Comparison of ENCODE assay signal across 1 cellular context in the genomic region with DNA sequence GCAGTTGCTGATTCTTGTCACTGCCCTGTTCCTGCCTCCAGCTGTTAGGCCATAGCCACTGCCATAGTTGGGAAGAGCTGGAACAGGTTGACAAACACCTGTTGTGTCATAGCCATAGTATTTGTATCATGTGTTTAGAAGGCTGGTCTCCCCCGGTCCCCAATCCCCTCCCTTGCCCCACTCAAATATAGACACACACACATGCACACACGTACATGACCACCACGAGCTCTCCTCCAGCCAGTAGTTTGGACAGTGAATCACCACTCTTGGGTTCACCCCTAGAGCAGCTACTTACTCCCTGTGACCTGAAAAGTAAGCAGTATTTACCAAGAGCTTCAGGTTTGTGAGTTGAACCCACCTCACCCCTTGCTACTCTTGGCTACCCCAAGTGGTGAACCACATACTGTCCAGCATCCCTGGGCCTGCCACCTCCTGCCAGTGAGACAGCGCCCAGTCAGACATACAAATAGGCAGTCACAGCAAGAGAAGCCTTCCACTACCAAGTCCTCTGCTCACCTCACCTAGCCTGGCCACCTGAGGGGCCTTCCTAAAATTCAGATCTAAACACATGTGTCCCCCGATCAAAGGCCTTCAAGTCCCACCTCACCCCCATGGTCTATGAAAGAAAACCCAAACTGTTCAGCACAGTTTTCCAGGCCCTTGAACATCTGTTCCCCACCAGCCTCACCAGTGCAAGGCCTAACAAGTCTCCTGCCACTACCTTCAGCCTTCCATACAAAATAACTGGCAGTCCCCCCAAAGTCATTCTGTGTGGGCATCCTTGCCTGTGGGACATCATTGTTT.
TF ChIP-seq lines count a peak whose summit lies in the region.

No MANE protein-coding gene starts in this region.

TF ChIP-seq in HepG2, 621 proteins besides CTCF, POLR2A, EP300 and RAD21 (continued from another document and continues in another):
- TF ChIP-seq, protein P1, sequence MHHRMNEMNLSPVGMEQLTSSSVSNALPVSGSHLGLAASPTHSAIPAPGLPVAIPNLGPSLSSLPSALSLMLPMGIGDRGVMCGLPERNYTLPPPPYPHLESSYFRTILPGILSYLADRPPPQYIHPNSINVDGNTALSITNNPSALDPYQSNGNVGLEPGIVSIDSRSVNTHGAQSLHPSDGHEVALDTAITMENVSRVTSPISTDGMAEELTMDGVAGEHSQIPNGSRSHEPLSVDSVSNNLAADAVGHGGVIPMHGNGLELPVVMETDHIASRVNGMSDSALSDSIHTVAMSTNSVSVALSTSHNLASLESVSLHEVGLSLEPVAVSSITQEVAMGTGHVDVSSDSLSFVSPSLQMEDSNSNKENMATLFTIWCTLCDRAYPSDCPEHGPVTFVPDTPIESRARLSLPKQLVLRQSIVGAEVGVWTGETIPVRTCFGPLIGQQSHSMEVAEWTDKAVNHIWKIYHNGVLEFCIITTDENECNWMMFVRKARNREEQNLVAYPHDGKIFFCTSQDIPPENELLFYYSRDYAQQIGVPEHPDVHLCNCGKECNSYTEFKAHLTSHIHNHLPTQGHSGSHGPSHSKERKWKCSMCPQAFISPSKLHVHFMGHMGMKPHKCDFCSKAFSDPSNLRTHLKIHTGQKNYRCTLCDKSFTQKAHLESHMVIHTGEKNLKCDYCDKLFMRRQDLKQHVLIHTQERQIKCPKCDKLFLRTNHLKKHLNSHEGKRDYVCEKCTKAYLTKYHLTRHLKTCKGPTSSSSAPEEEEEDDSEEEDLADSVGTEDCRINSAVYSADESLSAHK (CRISPR knock-in tag; IDR thresholded peaks at IDR 0.05; ENCODE audit: borderline replicate concordance), result no peak
- TF ChIP-seq, protein P2, sequence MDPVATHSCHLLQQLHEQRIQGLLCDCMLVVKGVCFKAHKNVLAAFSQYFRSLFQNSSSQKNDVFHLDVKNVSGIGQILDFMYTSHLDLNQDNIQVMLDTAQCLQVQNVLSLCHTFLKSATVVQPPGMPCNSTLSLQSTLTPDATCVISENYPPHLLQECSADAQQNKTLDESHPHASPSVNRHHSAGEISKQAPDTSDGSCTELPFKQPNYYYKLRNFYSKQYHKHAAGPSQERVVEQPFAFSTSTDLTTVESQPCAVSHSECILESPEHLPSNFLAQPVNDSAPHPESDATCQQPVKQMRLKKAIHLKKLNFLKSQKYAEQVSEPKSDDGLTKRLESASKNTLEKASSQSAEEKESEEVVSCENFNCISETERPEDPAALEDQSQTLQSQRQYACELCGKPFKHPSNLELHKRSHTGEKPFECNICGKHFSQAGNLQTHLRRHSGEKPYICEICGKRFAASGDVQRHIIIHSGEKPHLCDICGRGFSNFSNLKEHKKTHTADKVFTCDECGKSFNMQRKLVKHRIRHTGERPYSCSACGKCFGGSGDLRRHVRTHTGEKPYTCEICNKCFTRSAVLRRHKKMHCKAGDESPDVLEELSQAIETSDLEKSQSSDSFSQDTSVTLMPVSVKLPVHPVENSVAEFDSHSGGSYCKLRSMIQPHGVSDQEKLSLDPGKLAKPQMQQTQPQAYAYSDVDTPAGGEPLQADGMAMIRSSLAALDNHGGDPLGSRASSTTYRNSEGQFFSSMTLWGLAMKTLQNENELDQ (CRISPR knock-in tag; IDR thresholded peaks at IDR 0.05; ENCODE audit: borderline replicate concordance), result no peak
- no peak for TF ChIP-seq ESRRA (CRISPR knock-in tag; IDR thresholded peaks at IDR 0.05; ENCODE audit: low read depth)
- TF ChIP-seq, protein P3, sequence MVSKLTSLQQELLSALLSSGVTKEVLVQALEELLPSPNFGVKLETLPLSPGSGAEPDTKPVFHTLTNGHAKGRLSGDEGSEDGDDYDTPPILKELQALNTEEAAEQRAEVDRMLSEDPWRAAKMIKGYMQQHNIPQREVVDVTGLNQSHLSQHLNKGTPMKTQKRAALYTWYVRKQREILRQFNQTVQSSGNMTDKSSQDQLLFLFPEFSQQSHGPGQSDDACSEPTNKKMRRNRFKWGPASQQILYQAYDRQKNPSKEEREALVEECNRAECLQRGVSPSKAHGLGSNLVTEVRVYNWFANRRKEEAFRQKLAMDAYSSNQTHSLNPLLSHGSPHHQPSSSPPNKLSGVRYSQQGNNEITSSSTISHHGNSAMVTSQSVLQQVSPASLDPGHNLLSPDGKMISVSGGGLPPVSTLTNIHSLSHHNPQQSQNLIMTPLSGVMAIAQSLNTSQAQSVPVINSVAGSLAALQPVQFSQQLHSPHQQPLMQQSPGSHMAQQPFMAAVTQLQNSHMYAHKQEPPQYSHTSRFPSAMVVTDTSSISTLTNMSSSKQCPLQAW (CRISPR knock-in tag; IDR thresholded peaks at IDR 0.05), result no peak
- TF ChIP-seq ZNF891 (CRISPR knock-in tag; IDR thresholded peaks at IDR 0.05), result no peak
- TF ChIP-seq ZNF557 (CRISPR knock-in tag; IDR thresholded peaks at IDR 0.05), result no peak
- no peak for TF ChIP-seq ELF4 (CRISPR knock-in tag; IDR thresholded peaks at IDR 0.05; ENCODE audit: borderline replicate concordance)
- no peak for TF ChIP-seq ZNF317 (CRISPR knock-in tag; IDR thresholded peaks at IDR 0.05)
- no peak for TF ChIP-seq AKAP8 (CRISPR knock-in tag; IDR thresholded peaks at IDR 0.05)
- TF ChIP-seq CBX1 (IDR thresholded peaks at IDR 0.05; ENCODE audit: low read depth), result no peak
- TF ChIP-seq, protein P4, sequence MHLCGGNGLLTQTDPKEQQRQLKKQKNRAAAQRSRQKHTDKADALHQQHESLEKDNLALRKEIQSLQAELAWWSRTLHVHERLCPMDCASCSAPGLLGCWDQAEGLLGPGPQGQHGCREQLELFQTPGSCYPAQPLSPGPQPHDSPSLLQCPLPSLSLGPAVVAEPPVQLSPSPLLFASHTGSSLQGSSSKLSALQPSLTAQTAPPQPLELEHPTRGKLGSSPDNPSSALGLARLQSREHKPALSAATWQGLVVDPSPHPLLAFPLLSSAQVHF (CRISPR knock-in tag; IDR thresholded peaks at IDR 0.05), result no peak
- no peak for TF ChIP-seq RBFOX2 (IDR thresholded peaks at IDR 0.05; ENCODE audit: low read depth, low read length)
- TF ChIP-seq ZNF572 (CRISPR knock-in tag; IDR thresholded peaks at IDR 0.05), result 0 out of 2 replicates have a peak, but pooled peaks have one; percentile 19
- TF ChIP-seq CREM (IDR thresholded peaks at IDR 0.05), result no peak; the same call in 1 of the 2 replicates
- TF ChIP-seq CREM (CRISPR knock-in tag; IDR thresholded peaks at IDR 0.05), result no peak
- 0 out of 2 replicates have a peak, but pooled peaks have one; percentile 24 for TF ChIP-seq IRF2 (CRISPR knock-in tag; IDR thresholded peaks at IDR 0.05)
- TF ChIP-seq GATAD1 (CRISPR knock-in tag; IDR thresholded peaks at IDR 0.05), result no peak
- TF ChIP-seq MAFG (CRISPR knock-in tag; IDR thresholded peaks at IDR 0.05), result no peak
- no peak for TF ChIP-seq ZNF331 (CRISPR knock-in tag; IDR thresholded peaks at IDR 0.05)
- TF ChIP-seq SKI (IDR thresholded peaks at IDR 0.05; ENCODE audit: partially characterized antibody), result no peak
- TF ChIP-seq NR2F6 (IDR thresholded peaks at IDR 0.05), result no peak
- TF ChIP-seq NR2F6 (CRISPR knock-in tag; IDR thresholded peaks at IDR 0.05), result no peak
- no peak for TF ChIP-seq ZNF777 (CRISPR knock-in tag; IDR thresholded peaks at IDR 0.05)
- no peak for TF ChIP-seq NFE2L1 (CRISPR knock-in tag; IDR thresholded peaks at IDR 0.05; ENCODE audit: borderline replicate concordance)
- TF ChIP-seq, protein P5, sequence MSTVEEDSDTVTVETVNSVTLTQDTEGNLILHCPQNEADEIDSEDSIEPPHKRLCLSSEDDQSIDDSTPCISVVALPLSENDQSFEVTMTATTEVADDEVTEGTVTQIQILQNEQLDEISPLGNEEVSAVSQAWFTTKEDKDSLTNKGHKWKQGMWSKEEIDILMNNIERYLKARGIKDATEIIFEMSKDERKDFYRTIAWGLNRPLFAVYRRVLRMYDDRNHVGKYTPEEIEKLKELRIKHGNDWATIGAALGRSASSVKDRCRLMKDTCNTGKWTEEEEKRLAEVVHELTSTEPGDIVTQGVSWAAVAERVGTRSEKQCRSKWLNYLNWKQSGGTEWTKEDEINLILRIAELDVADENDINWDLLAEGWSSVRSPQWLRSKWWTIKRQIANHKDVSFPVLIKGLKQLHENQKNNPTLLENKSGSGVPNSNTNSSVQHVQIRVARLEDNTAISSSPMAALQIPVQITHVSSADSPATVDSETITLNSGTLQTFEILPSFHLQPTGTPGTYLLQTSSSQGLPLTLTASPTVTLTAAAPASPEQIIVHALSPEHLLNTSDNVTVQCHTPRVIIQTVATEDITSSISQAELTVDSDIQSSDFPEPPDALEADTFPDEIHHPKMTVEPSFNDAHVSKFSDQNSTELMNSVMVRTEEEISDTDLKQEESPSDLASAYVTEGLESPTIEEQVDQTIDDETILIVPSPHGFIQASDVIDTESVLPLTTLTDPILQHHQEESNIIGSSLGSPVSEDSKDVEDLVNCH (CRISPR knock-in tag; IDR thresholded peaks at IDR 0.05), result no peak
- TF ChIP-seq, protein P6, sequence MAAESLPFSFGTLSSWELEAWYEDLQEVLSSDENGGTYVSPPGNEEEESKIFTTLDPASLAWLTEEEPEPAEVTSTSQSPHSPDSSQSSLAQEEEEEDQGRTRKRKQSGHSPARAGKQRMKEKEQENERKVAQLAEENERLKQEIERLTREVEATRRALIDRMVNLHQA (CRISPR knock-in tag; IDR thresholded peaks at IDR 0.05), result no peak
- TF ChIP-seq ZSCAN29 (CRISPR knock-in tag; conservative IDR thresholded peaks at IDR 0.05), result no peak
- no peak for TF ChIP-seq HNRNPL (IDR thresholded peaks at IDR 0.05; ENCODE audit: low read depth, low read length)
- no peak for TF ChIP-seq TRIM24 (CRISPR knock-in tag; IDR thresholded peaks at IDR 0.05)
- TF ChIP-seq SALL2 (CRISPR knock-in tag; IDR thresholded peaks at IDR 0.05), result no peak
- TF ChIP-seq, protein P7, sequence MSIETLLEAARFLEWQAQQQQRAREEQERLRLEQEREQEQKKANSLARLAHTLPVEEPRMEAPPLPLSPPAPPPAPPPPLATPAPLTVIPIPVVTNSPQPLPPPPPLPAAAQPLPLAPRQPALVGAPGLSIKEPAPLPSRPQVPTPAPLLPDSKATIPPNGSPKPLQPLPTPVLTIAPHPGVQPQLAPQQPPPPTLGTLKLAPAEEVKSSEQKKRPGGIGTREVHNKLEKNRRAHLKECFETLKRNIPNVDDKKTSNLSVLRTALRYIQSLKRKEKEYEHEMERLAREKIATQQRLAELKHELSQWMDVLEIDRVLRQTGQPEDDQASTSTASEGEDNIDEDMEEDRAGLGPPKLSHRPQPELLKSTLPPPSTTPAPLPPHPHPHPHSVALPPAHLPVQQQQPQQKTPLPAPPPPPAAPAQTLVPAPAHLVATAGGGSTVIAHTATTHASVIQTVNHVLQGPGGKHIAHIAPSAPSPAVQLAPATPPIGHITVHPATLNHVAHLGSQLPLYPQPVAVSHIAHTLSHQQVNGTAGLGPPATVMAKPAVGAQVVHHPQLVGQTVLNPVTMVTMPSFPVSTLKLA (IDR thresholded peaks at IDR 0.05), result peak; percentile 54
- TF ChIP-seq, protein P8, sequence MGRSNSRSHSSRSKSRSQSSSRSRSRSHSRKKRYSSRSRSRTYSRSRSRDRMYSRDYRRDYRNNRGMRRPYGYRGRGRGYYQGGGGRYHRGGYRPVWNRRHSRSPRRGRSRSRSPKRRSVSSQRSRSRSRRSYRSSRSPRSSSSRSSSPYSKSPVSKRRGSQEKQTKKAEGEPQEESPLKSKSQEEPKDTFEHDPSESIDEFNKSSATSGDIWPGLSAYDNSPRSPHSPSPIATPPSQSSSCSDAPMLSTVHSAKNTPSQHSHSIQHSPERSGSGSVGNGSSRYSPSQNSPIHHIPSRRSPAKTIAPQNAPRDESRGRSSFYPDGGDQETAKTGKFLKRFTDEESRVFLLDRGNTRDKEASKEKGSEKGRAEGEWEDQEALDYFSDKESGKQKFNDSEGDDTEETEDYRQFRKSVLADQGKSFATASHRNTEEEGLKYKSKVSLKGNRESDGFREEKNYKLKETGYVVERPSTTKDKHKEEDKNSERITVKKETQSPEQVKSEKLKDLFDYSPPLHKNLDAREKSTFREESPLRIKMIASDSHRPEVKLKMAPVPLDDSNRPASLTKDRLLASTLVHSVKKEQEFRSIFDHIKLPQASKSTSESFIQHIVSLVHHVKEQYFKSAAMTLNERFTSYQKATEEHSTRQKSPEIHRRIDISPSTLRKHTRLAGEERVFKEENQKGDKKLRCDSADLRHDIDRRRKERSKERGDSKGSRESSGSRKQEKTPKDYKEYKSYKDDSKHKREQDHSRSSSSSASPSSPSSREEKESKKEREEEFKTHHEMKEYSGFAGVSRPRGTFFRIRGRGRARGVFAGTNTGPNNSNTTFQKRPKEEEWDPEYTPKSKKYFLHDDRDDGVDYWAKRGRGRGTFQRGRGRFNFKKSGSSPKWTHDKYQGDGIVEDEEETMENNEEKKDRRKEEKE (IDR thresholded peaks at IDR 0.05), result no peak
- TF ChIP-seq ZFAT (CRISPR knock-in tag; conservative IDR thresholded peaks at IDR 0.05), result no peak
- TF ChIP-seq ZNF780A (CRISPR knock-in tag; IDR thresholded peaks at IDR 0.05), result no peak
- TF ChIP-seq ZNF121 (CRISPR knock-in tag; IDR thresholded peaks at IDR 0.05), result no peak
- no peak; the same call in 1 of the 2 replicates for TF ChIP-seq MBD4 (IDR thresholded peaks at IDR 0.05; ENCODE audit: borderline replicate concordance, low read length)
- no peak for TF ChIP-seq KLF13 (CRISPR knock-in tag; IDR thresholded peaks at IDR 0.05)
- TF ChIP-seq ARNT2 (CRISPR knock-in tag; IDR thresholded peaks at IDR 0.05; ENCODE audit: low read depth), result peak; percentile 22; the same call in 1 of the 2 replicates
- TF ChIP-seq, protein P9, sequence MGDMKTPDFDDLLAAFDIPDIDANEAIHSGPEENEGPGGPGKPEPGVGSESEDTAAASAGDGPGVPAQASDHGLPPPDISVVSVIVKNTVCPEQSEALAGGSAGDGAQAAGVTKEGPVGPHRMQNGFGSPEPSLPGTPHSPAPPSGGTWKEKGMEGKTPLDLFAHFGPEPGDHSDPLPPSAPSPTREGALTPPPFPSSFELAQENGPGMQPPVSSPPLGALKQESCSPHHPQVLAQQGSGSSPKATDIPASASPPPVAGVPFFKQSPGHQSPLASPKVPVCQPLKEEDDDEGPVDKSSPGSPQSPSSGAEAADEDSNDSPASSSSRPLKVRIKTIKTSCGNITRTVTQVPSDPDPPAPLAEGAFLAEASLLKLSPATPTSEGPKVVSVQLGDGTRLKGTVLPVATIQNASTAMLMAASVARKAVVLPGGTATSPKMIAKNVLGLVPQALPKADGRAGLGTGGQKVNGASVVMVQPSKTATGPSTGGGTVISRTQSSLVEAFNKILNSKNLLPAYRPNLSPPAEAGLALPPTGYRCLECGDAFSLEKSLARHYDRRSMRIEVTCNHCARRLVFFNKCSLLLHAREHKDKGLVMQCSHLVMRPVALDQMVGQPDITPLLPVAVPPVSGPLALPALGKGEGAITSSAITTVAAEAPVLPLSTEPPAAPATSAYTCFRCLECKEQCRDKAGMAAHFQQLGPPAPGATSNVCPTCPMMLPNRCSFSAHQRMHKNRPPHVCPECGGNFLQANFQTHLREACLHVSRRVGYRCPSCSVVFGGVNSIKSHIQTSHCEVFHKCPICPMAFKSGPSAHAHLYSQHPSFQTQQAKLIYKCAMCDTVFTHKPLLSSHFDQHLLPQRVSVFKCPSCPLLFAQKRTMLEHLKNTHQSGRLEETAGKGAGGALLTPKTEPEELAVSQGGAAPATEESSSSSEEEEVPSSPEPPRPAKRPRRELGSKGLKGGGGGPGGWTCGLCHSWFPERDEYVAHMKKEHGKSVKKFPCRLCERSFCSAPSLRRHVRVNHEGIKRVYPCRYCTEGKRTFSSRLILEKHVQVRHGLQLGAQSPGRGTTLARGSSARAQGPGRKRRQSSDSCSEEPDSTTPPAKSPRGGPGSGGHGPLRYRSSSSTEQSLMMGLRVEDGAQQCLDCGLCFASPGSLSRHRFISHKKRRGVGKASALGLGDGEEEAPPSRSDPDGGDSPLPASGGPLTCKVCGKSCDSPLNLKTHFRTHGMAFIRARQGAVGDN (CRISPR knock-in tag; IDR thresholded peaks at IDR 0.05), result peak; percentile 24; the same call in 1 of the 2 replicates
- no peak for TF ChIP-seq HOXA7 (CRISPR knock-in tag; IDR thresholded peaks at IDR 0.05)
